Comparison of ENCODE assay signal across 9 cellular contexts in genomic region chr10:44317856-44318255, GRCh38.
"Had no signal": no experiment of that assay in that cellular context is flagged by ENCODE, and none has a peak within 500 bp of the region (broad histone marks: within the 10 kb centered on the region; RNA-seq: fewer than 3 reads in every experiment).

No MANE protein-coding gene starts in this region.

- DNase-seq: IMR-90, Karpas-422, KBM-7, KG1 had no signal

- H3K9ac ChIP-seq: KMS-11 had no signal

- H3K27ac Mint-ChIP-seq: IgD-negative memory B cell had no signal

- H3K27ac ChIP-seq: HL-60, KMS-11 had no signal

- FAIRE-seq: HepG2, K562 had no signal

- H3K4me3 ChIP-seq: K562 had no signal

- H3K4me3 Mint-ChIP-seq: IgD-negative memory B cell had no signal

- H3K4me2 ChIP-seq: KMS-11 had no signal

- ATAC-seq: HepG2, K562 had no signal
